ENCODE assay signal across 2 cellular contexts in genomic region chr7:132376361-132377013, GRCh38.
TF ChIP-seq lines count a peak whose summit lies in the region.

No MANE protein-coding gene starts in this region.

TF ChIP-seq in SK-N-SH, 30 proteins besides CTCF, POLR2A, EP300 and RAD21:
- TF ChIP-seq TEAD4 (IDR thresholded peaks at IDR 0.05; ENCODE audit: borderline replicate concordance, insufficient read depth) (no peak), RCOR1 (IDR thresholded peaks at IDR 0.05; ENCODE audit: low read length) (no peak), RXRA (IDR thresholded peaks at IDR 0.05; ENCODE audit: borderline replicate concordance, low read depth) (no peak), JUND (IDR thresholded peaks at IDR 0.05) (no peak), TAF1 (IDR thresholded peaks at IDR 0.05; ENCODE audit: borderline replicate concordance, low read depth, low read length) (no peak)

TF ChIP-seq in HepG2, 621 proteins besides CTCF, POLR2A, EP300 and RAD21:
- no peak for TF ChIP-seq KMT2B (CRISPR knock-in tag; IDR thresholded peaks at IDR 0.05)
